ENCODE assay signal across 2 cellular contexts in genomic region chr2:120442541-120442922, GRCh38.
TF ChIP-seq lines count a peak whose summit lies in the region.

No MANE protein-coding gene starts in this region.

TF ChIP-seq in IMR-90, 13 proteins besides CTCF, POLR2A, EP300 and RAD21 (continued from another document):
- TF ChIP-seq CHD1 (IDR thresholded peaks at IDR 0.05; ENCODE audit: low read depth, low read length) (no peak), NFE2L2 (IDR thresholded peaks at IDR 0.05; ENCODE audit: low read depth, low read length) (no peak), MAFK (IDR thresholded peaks at IDR 0.05; ENCODE audit: low read depth, low read length) (no peak), MXI1 (IDR thresholded peaks at IDR 0.05; ENCODE audit: borderline replicate concordance, low read depth, low read length) (no peak), MAZ (IDR thresholded peaks at IDR 0.05; ENCODE audit: borderline replicate concordance, low read depth, low read length) (no peak)

TF ChIP-seq in K562, 482 proteins besides CTCF, POLR2A, EP300 and RAD21:
- TF ChIP-seq TRIM24 (IDR thresholded peaks at IDR 0.05) = no peak
- TF ChIP-seq MAFK (IDR thresholded peaks at IDR 0.05; ENCODE audit: low read length) = no peak
- TF ChIP-seq TRIM28 (IDR thresholded peaks at IDR 0.05) = no peak
- TF ChIP-seq RUNX1 (IDR thresholded peaks at IDR 0.05; ENCODE audit: low read depth) = no peak
- no peak for TF ChIP-seq E2F8 (IDR thresholded peaks at IDR 0.05; ENCODE audit: low read depth, partially characterized antibody)
- TF ChIP-seq FOXP1 (CRISPR knock-in tag; IDR thresholded peaks at IDR 0.05) = no peak
- TF ChIP-seq FOXK1 (CRISPR knock-in tag; IDR thresholded peaks at IDR 0.05; ENCODE audit: borderline replicate concordance) = no peak
- no peak for TF ChIP-seq TSHZ1 (CRISPR knock-in tag; IDR thresholded peaks at IDR 0.05)
- no peak for TF ChIP-seq NFIX (CRISPR knock-in tag; IDR thresholded peaks at IDR 0.05; ENCODE audit: low read depth)
- TF ChIP-seq PRDM10 (IDR thresholded peaks at IDR 0.05; ENCODE audit: partially characterized antibody) = no peak
- no peak for TF ChIP-seq SRSF1 (IDR thresholded peaks at IDR 0.05; ENCODE audit: low read depth, low read length)
- TF ChIP-seq HLTF (IDR thresholded peaks at IDR 0.05) = no peak
- no peak for TF ChIP-seq KLF13 (tag; IDR thresholded peaks at IDR 0.05; ENCODE audit: borderline replicate concordance, low read depth)
- no peak for TF ChIP-seq SREBF2 (CRISPR knock-in tag; IDR thresholded peaks at IDR 0.05)
- no peak for TF ChIP-seq HNRNPUL1 (IDR thresholded peaks at IDR 0.05; ENCODE audit: low read length)
